Comparison of ENCODE assay signal across 12 cellular contexts in the genomic region with DNA sequence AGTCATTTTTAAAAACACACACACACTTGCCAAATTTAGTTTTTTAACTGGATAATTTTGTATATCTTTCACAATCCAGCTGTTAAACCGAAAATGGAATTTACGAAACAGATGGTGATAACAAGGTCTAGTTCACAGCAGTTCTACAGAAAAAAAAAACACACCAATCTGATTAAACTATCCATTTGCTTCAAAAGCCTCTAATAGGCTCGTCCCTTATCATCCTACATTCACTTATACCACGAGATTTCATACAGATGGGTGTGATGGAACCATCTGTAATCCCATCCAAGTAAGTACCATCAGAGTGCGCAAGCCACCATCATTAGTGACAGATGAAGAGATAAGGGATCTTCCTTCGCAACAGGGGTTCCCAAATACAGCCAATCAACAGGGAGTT. TPM values are rescaled to one million over a fixed set of nuclear protein-coding genes. Genes with fewer than 3 reads are reported as not detected.
DNase-seq lines count a peak whose midpoint lies in the region; ATAC-seq, FAIRE-seq and TF ChIP-seq lines count a peak whose summit lies in the region.
"Had no signal": no experiment of that assay in that cellular context is flagged by ENCODE, and none has a peak within 500 bp of the region (broad histone marks: within the 10 kb centered on the region; RNA-seq: fewer than 3 reads in every experiment).

No MANE protein-coding gene starts in this region.

- H3K4me3 Mint-ChIP-seq in CD4-positive, alpha-beta T cell = peak overlapping the region; percentile 95
- H3K4me3 Mint-ChIP-seq in chondrocyte (ENCODE audit: unreplicated experiment) = no peak overlapping the region
- peak overlapping the region; percentile 96 for H3K4me3 Mint-ChIP-seq in natural killer cell

- intact Hi-C loops in CD4-positive, alpha-beta T cell (cut with DNase I, micrococcal nuclease) = no loop called here
- intact Hi-C loops in natural killer cell (cut with micrococcal nuclease) = no loop called here

- no peaks in the 10 kb centered on the region for H3K27me3 Mint-ChIP-seq in CD4-positive, alpha-beta T cell
- no peaks in the 10 kb centered on the region for H3K27me3 Mint-ChIP-seq in chondrocyte (ENCODE audit: low read depth)
- no peaks in the 10 kb centered on the region for H3K27me3 Mint-ChIP-seq in natural killer cell (ENCODE audit: low read depth in 2 of 2)

- no peaks in the 10 kb centered on the region for H3K36me3 Mint-ChIP-seq in CD4-positive, alpha-beta T cell (ENCODE audit: low read depth)
- H3K36me3 Mint-ChIP-seq in chondrocyte (ENCODE audit: low read depth) (no peaks in the 10 kb centered on the region), natural killer cell (no peaks in the 10 kb centered on the region)

- H3K27ac ChIP-seq in CD4-positive, alpha-beta T cell (ENCODE audit: low read depth, low read length) = peak overlapping the region; percentile 61

- TF ChIP-seq POLR2A in GM12892 (IDR thresholded peaks at IDR 0.05; ENCODE audit: low read depth, low read length) = no peak

- FAIRE-seq in GM12892 (lab: Jason Lieb, UNC) = no peak
- FAIRE-seq: H54 had no signal

- POLR2A ChIA-PET in CD4-positive, alpha-beta T cell (lab: Charles Lee) = interaction anchor here (1.3 to 4.2 kb wide), 4 partner anchors 19 to 169 kb away, joined by 4 to 58 read pairs (median 11); a partner anchor contains a TSS

- no peak for DNase-seq in CD4-positive, alpha-beta T cell
- DNase-seq in NCI-H2171 treated with DMSO at 0.1 percent for 48 hours (lab: John Stamatoyannopoulos, UW) (peak; percentile 72), chondrocyte (ENCODE audit: low spot score) (no peak), natural killer cell (no peak), DMS79 treated with DMSO at 0.1 percent for 48 hours (lab: John Stamatoyannopoulos, UW) (no peak), GM12892 (ENCODE audit: insufficient read length) (no peak)
- DNase-seq: Caco-2, NCI-H1417 had no signal

- ATAC-seq in CD4-positive, alpha-beta T cell (ENCODE audit: poor library complexity) = no peak
- ATAC-seq in natural killer cell (no peak), GM19328 (IDR thresholded peaks at IDR 0.05; ENCODE audit: unreplicated experiment) (no peak), HG02763 (IDR thresholded peaks at IDR 0.05; ENCODE audit: unreplicated experiment) (no peak)

- no peak for TF ChIP-seq CTCF in CD4-positive, alpha-beta T cell (IDR thresholded peaks at IDR 0.05)
- no peak for TF ChIP-seq CTCF in chondrocyte (IDR thresholded peaks at IDR 0.05)
- no peak for TF ChIP-seq CTCF in natural killer cell (IDR thresholded peaks at IDR 0.05)

- no peaks in the 10 kb centered on the region for H3K9me3 Mint-ChIP-seq in CD4-positive, alpha-beta T cell
- H3K9me3 Mint-ChIP-seq in chondrocyte (ENCODE audit: low read depth) (no peaks in the 10 kb centered on the region), natural killer cell (no peaks in the 10 kb centered on the region)

- CTCF ChIA-PET in CD4-positive, alpha-beta T cell (lab: Charles Lee) = no interaction called here

- H3K27ac Mint-ChIP-seq in CD4-positive, alpha-beta T cell = peak overlapping the region; percentile 88
- H3K27ac Mint-ChIP-seq in chondrocyte (ENCODE audit: unreplicated experiment) (peak overlapping the region; percentile 86), natural killer cell (peak overlapping the region; percentile 90 to 95)

- peaks cover 61% of the 10 kb centered on the region for H3K4me1 Mint-ChIP-seq in CD4-positive, alpha-beta T cell (ENCODE audit: low read depth)
- peaks cover 17% of the 10 kb centered on the region for H3K4me1 Mint-ChIP-seq in chondrocyte (ENCODE audit: low read depth)
- peaks cover 43 to 60% of the 10 kb centered on the region in 2 donors for H3K4me1 Mint-ChIP-seq in natural killer cell

- H3K27me3 ChIP-seq in CD4-positive, alpha-beta T cell (ENCODE audit: control insufficient read depth, insufficient read depth, low read length) = no peaks in the 10 kb centered on the region

- H3K9me3 ChIP-seq in CD4-positive, alpha-beta T cell (ENCODE audit: control insufficient read depth, low read length) = no peaks in the 10 kb centered on the region
- H3K9me3 ChIP-seq: Caco-2, prostate gland had no signal

RNA-seq across cellular contexts. Expression of a gene that starts 20.1 kb away (rescaled TPM):
- 10 to 100 TPM; 18.4 to 20.4 TPM for total RNA-seq in CD4-positive, alpha-beta T cell
- total RNA-seq in chondrocyte (0.56 to 1.4 TPM (median 0.95 TPM) in 3 replicates), natural killer cell (10 to 100 TPM; 51.7 to 71.5 (median 52.6) TPM)
- 22.5 TPM for polyA plus RNA-seq in GM12892 (2012; ENCODE audit: missing spikeins)
